In the genomic region with DNA sequence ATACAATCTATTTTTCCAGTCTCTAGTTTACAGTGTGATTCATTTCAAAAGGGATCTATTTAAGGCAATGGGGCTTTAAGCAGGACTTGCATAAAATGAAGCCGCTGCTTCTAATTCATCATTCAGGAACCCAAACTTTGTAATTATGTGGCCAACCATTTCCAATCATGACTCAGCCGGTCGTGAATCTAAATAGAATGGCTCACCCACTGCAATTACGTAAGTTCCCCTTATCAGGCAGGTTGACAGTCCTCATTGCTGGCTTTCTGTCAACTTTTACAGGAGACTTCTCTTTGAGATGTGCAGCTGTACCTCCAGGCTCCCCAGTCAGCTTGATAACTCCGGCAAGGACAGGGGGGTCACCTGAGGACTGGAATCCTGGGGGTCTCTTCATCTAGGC, we compare ENCODE assay signal across 10 cellular contexts.
A peak's percentile ranks its signal among the peaks of the same experiment; 100 is the strongest.
DNase-seq lines count a peak whose midpoint lies in the region; ATAC-seq, FAIRE-seq and TF ChIP-seq lines count a peak whose summit lies in the region.
"Had no signal": no experiment of that assay in that cellular context is flagged by ENCODE, and none has a peak within 500 bp of the region (broad histone marks: within the 10 kb centered on the region; RNA-seq: fewer than 3 reads in every experiment).

No MANE protein-coding gene starts in this region.

- no peak for ATAC-seq in GM19452 (IDR thresholded peaks at IDR 0.05; ENCODE audit: unreplicated experiment)
- ATAC-seq in activated CD8-positive, alpha-beta T cell treated with anti-CD3 and anti-CD28 coated beads for 36 hours: no peak

- intact Hi-C loops in activated CD8-positive, alpha-beta T cell treated with anti-CD3 and anti-CD28 coated beads for 36 hours (cut with micrococcal nuclease): no loop called here

- H3K4me3 Mint-ChIP-seq in activated CD8-positive, alpha-beta T cell treated with anti-CD3 and anti-CD28 coated beads for 36 hours: no peak overlapping the region
- H3K4me3 Mint-ChIP-seq: activated naive CD8-positive, alpha-beta T cell treated with anti-CD3 and anti-CD28 coated beads, Interleukin-2, amount 10 ng/mL, durations not matched to agents 7 days and 5 days had no signal

- CTCF ChIA-PET in HEK293 (lab: Yijun Ruan, JAX): no interaction called here
- CTCF ChIA-PET in activated CD8-positive, alpha-beta T cell treated with anti-CD3 and anti-CD28 coated beads for 36 hours (lab: Charles Lee): no interaction called here

- no peak overlapping the region for H3K4me3 ChIP-seq in HEK293 (ENCODE audit: low read depth, low read length)
- H3K4me3 ChIP-seq in SJSA1: no peak overlapping the region
- H3K4me3 ChIP-seq in fibroblast of villous mesenchyme (ENCODE audit: low read depth, low read length): no peak overlapping the region

- H3K9me3 Mint-ChIP-seq in activated CD8-positive, alpha-beta T cell treated with anti-CD3 and anti-CD28 coated beads for 36 hours: no peaks in the 10 kb centered on the region
- H3K9me3 Mint-ChIP-seq: activated naive CD8-positive, alpha-beta T cell treated with anti-CD3 and anti-CD28 coated beads, Interleukin-2, amount 10 ng/mL, durations not matched to agents 7 days and 5 days had no signal

- peaks cover 11% of the 10 kb centered on the region for H3K27me3 Mint-ChIP-seq in activated CD8-positive, alpha-beta T cell treated with anti-CD3 and anti-CD28 coated beads for 36 hours

- FAIRE-seq in D721Med (lab: Jason Lieb, UNC): no peak

- DNase-seq in A172 (ENCODE audit: low spot score) (peak; percentile 95), SJSA1 (ENCODE audit: low read depth in 1 of 2, low spot score in 2 of 2) (peak; percentile 66 to 74), fibroblast of villous mesenchyme (ENCODE audit: low read depth) (peak; percentile 89), NCI-H2029 treated with DMSO at 0.1 percent for 48 hours (lab: John Stamatoyannopoulos, UW) (no peak), D721Med (ENCODE audit: insufficient read length, low spot score) (no peak)
- DNase-seq in activated CD8-positive, alpha-beta T cell treated with anti-CD3 and anti-CD28 coated beads for 36 hours: no peak
- DNase-seq: activated naive CD8-positive, alpha-beta T cell treated with anti-CD3 and anti-CD28 coated beads, Interleukin-2, amount 10 ng/mL, durations not matched to agents 7 days and 5 days; DND-41 had no signal

- H3K27ac ChIP-seq in HEK293 (ENCODE audit: extremely low read depth, low read depth, low read length) (no peak overlapping the region), SJSA1 (no peak overlapping the region)

- no peaks in the 10 kb centered on the region for H3K36me3 ChIP-seq in HEK293 (ENCODE audit: control insufficient read depth in 2 of 2, insufficient read depth in 1 of 2, low read length in 2 of 2)
- no peaks in the 10 kb centered on the region for H3K36me3 ChIP-seq in SJSA1

- no peaks in the 10 kb centered on the region for H3K27me3 ChIP-seq in SJSA1 (replicated peaks)

- H3K36me3 Mint-ChIP-seq in activated CD8-positive, alpha-beta T cell treated with anti-CD3 and anti-CD28 coated beads for 36 hours (ENCODE audit: low read depth): no peaks in the 10 kb centered on the region
- H3K36me3 Mint-ChIP-seq: activated naive CD8-positive, alpha-beta T cell treated with anti-CD3 and anti-CD28 coated beads, Interleukin-2, amount 10 ng/mL, durations not matched to agents 7 days and 5 days had no signal

- POLR2A ChIA-PET in HEK293 (lab: Yijun Ruan, JAX): no interaction called here
- POLR2A ChIA-PET in activated CD8-positive, alpha-beta T cell treated with anti-CD3 and anti-CD28 coated beads for 36 hours (lab: Charles Lee): no interaction called here

- H3K4me1 ChIP-seq in HEK293 (ENCODE audit: control insufficient read depth, insufficient read depth, low read length) (0 out of 2 replicates have a peak, but pooled peaks cover 2% of the 10 kb centered on the region), SJSA1 (replicated peaks) (peaks cover 12% of the 10 kb centered on the region)

- H3K9me3 ChIP-seq in HEK293 (ENCODE audit: control insufficient read depth, insufficient read depth, low read depth, low read length) (no peaks in the 10 kb centered on the region), SJSA1 (replicated peaks) (no peaks in the 10 kb centered on the region)

- no peak overlapping the region for H3K27ac Mint-ChIP-seq in activated CD8-positive, alpha-beta T cell treated with anti-CD3 and anti-CD28 coated beads for 36 hours
- H3K27ac Mint-ChIP-seq: activated naive CD8-positive, alpha-beta T cell treated with anti-CD3 and anti-CD28 coated beads, Interleukin-2, amount 10 ng/mL, durations not matched to agents 7 days and 5 days had no signal

- H3K4me1 Mint-ChIP-seq in activated CD8-positive, alpha-beta T cell treated with anti-CD3 and anti-CD28 coated beads for 36 hours (ENCODE audit: low read depth): no peaks in the 10 kb centered on the region
- H3K4me1 Mint-ChIP-seq: activated naive CD8-positive, alpha-beta T cell treated with anti-CD3 and anti-CD28 coated beads, Interleukin-2, amount 10 ng/mL, durations not matched to agents 7 days and 5 days had no signal

- TF ChIP-seq CTCF in HEK293 (tag by site-specific recombination; IDR thresholded peaks at IDR 0.05) (no peak), fibroblast of villous mesenchyme (IDR thresholded peaks at IDR 0.05; ENCODE audit: insufficient read depth, low read depth, low read length) (no peak), D721Med (IDR thresholded peaks at IDR 0.05; ENCODE audit: insufficient read depth, missing control alignments) (no peak)
- TF ChIP-seq CTCF in activated CD8-positive, alpha-beta T cell treated with anti-CD3 and anti-CD28 coated beads for 36 hours (IDR thresholded peaks at IDR 0.05): no peak

TF ChIP-seq in HEK293, 187 proteins besides CTCF, POLR2A, EP300 and RAD21 (continues in another document):
- TF ChIP-seq, protein P1, sequence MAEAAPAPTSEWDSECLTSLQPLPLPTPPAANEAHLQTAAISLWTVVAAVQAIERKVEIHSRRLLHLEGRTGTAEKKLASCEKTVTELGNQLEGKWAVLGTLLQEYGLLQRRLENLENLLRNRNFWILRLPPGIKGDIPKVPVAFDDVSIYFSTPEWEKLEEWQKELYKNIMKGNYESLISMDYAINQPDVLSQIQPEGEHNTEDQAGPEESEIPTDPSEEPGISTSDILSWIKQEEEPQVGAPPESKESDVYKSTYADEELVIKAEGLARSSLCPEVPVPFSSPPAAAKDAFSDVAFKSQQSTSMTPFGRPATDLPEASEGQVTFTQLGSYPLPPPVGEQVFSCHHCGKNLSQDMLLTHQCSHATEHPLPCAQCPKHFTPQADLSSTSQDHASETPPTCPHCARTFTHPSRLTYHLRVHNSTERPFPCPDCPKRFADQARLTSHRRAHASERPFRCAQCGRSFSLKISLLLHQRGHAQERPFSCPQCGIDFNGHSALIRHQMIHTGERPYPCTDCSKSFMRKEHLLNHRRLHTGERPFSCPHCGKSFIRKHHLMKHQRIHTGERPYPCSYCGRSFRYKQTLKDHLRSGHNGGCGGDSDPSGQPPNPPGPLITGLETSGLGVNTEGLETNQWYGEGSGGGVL (tag by site-specific recombination; IDR thresholded peaks at IDR 0.05): no peak
- TF ChIP-seq ZBTB7A (tag by site-specific recombination; IDR thresholded peaks at IDR 0.05; ENCODE audit: low read depth) (no peak), ZBTB17 (tag by site-specific recombination; IDR thresholded peaks at IDR 0.05) (no peak), ZNF2 (tag by site-specific recombination; IDR thresholded peaks at IDR 0.05) (no peak)
- TF ChIP-seq, protein P2, sequence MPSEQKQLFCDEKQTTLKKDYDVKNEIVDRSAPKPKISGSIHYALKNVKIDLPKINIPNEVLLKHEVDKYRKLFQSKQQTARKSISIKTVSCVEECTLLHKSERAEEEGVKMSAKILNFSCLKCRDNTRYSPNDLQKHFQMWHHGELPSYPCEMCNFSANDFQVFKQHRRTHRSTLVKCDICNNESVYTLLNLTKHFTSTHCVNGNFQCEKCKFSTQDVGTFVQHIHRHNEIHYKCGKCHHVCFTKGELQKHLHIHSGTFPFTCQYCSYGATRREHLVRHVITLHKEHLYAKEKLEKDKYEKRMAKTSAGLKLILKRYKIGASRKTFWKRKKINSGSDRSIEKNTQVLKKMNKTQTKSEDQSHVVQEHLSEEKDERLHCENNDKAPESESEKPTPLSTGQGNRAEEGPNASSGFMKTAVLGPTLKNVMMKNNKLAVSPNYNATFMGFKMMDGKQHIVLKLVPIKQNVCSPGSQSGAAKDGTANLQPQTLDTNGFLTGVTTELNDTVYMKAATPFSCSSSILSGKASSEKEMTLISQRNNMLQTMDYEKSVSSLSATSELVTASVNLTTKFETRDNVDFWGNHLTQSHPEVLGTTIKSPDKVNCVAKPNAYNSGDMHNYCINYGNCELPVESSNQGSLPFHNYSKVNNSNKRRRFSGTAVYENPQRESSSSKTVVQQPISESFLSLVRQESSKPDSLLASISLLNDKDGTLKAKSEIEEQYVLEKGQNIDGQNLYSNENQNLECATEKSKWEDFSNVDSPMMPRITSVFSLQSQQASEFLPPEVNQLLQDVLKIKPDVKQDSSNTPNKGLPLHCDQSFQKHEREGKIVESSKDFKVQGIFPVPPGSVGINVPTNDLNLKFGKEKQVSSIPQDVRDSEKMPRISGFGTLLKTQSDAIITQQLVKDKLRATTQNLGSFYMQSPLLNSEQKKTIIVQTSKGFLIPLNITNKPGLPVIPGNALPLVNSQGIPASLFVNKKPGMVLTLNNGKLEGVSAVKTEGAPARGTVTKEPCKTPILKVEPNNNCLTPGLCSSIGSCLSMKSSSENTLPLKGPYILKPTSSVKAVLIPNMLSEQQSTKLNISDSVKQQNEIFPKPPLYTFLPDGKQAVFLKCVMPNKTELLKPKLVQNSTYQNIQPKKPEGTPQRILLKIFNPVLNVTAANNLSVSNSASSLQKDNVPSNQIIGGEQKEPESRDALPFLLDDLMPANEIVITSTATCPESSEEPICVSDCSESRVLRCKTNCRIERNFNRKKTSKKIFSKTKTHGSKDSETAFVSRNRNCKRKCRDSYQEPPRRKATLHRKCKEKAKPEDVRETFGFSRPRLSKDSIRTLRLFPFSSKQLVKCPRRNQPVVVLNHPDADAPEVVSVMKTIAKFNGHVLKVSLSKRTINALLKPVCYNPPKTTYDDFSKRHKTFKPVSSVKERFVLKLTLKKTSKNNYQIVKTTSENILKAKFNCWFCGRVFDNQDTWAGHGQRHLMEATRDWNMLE (tag by site-specific recombination; conservative IDR thresholded peaks at IDR 0.05; ENCODE audit: low read depth): peak; percentile 36; the same call in 1 of the 2 replicates
- TF ChIP-seq, protein P3, sequence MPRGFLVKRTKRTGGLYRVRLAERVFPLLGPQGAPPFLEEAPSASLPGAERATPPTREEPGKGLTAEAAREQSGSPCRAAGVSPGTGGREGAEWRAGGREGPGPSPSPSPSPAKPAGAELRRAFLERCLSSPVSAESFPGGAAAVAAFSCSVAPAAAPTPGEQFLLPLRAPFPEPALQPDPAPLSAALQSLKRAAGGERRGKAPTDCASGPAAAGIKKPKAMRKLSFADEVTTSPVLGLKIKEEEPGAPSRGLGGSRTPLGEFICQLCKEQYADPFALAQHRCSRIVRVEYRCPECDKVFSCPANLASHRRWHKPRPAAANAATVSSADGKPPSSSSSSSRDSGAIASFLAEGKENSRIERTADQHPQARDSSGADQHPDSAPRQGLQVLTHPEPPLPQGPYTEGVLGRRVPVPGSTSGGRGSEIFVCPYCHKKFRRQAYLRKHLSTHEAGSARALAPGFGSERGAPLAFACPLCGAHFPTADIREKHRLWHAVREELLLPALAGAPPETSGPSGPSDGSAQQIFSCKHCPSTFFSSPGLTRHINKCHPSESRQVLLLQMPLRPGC (tag by site-specific recombination; IDR thresholded peaks at IDR 0.05): peak; percentile 55

Comparison
In these comparisons a context has a peak if more than half of its experiments do, and no peak if none do; other contexts are left out.
1. DNase-seq: peak in A172 (single experiment), SJSA1 (2 of 2) and fibroblast of villous mesenchyme (single experiment); none in NCI-H2029 treated with DMSO at 0.1 percent for 48 hours (single experiment), activated CD8-positive, alpha-beta T cell treated with anti-CD3 and anti-CD28 coated beads for 36 hours (single experiment) and D721Med (single experiment).